Comparison of ENCODE assay signal across 17 cellular contexts in genomic region chr2:11213090-11213638, GRCh38. TPM values are rescaled to one million over a fixed set of nuclear protein-coding genes. Genes with fewer than 3 reads are reported as not detected.
DNase-seq lines count a peak whose midpoint lies in the region; ATAC-seq and TF ChIP-seq lines count a peak whose summit lies in the region.
"Had no signal": no experiment of that assay in that cellular context is flagged by ENCODE, and none has a peak within 500 bp of the region (broad histone marks: within the 10 kb centered on the region; RNA-seq: fewer than 3 reads in every experiment).

No MANE protein-coding gene starts in this region.

- H3K36me3 Mint-ChIP-seq in CD8-positive, alpha-beta T cell: peaks cover 73% of the 10 kb centered on the region

- no peak overlapping the region for H4K91ac ChIP-seq in IMR-90 (ENCODE audit: insufficient read depth, low read depth, low read length)

- no peaks in the 10 kb centered on the region for H3K79me2 ChIP-seq in mammary epithelial cell (ENCODE audit: insufficient read depth, low read length)

- peaks cover 0 to 16% of the 10 kb centered on the region in 2 experiments; a peak in 2 of 4 replicates for H3K79me1 ChIP-seq in IMR-90 (ENCODE audit: low read depth in 1 of 2, low read length in 2 of 2)

- no peak overlapping the region for H3K23ac ChIP-seq in IMR-90 (ENCODE audit: low read depth, low read length)

- no peaks in the 10 kb centered on the region for H3K4me1 ChIP-seq in CD8-positive, alpha-beta T cell (ENCODE audit: insufficient read depth, low read length)
- H3K4me1 ChIP-seq in IMR-90 (ENCODE audit: control insufficient read depth, insufficient read depth, low read length) (no peaks in the 10 kb centered on the region), mammary epithelial cell (ENCODE audit: insufficient read depth, low read length) (no peaks in the 10 kb centered on the region), vagina (no peaks in the 10 kb centered on the region)
- H3K4me1 ChIP-seq: foreskin keratinocyte had no signal

- H2BK15ac ChIP-seq in IMR-90 (ENCODE audit: low read depth, low read length): no peak overlapping the region

- H3K27ac Mint-ChIP-seq in CD8-positive, alpha-beta T cell: peak overlapping the region; percentile 12
- H3K27ac Mint-ChIP-seq: activated CD4-positive, alpha-beta T cell treated with anti-CD3 and anti-CD28 coated beads, Interleukin-2, amount 10 ng/mL, durations not matched to agents 7 days and 5 days; T-cell had no signal

- dilution Hi-C loops in IMR-90 (cut with HindIII; ENCODE audit: low sequenced_read_pairs, unreplicated experiment): no loop called here
- dilution Hi-C loops in mammary epithelial cell (cut with HindIII; ENCODE audit: low sequenced_read_pairs): no loop called here

- WGBS in IMR-90 (ENCODE audit: extremely low coverage in 2 of 2, insufficient read length in 1 of 2), 2 experiments: 87% methylated on average over 3 of the region's 5 CpGs; no CpG with 5 or more reads in 1 of the 2 experiments
- WGBS in mammary epithelial cell (ENCODE audit: low coverage, missing lambda C conversion rate): 67% methylated on average over 4 of the region's 5 CpGs

- H2BK20ac ChIP-seq in IMR-90 (ENCODE audit: low read depth, low read length): no peak overlapping the region

- H3K4me1 Mint-ChIP-seq in CD8-positive, alpha-beta T cell (ENCODE audit: low read depth): no peaks in the 10 kb centered on the region
- H3K4me1 Mint-ChIP-seq: activated CD4-positive, alpha-beta T cell treated with anti-CD3 and anti-CD28 coated beads, Interleukin-2, amount 10 ng/mL, durations not matched to agents 7 days and 5 days had no signal

- no peak overlapping the region for H4K8ac ChIP-seq in IMR-90 (ENCODE audit: low read depth in 2 of 2, low read length in 2 of 2)

- H3K27me3 ChIP-seq in CD8-positive, alpha-beta T cell (ENCODE audit: insufficient read depth, low read length): no peaks in the 10 kb centered on the region
- H3K27me3 ChIP-seq in IMR-90 (ENCODE audit: control insufficient read depth, insufficient read depth, low read length): no peaks in the 10 kb centered on the region
- H3K27me3 ChIP-seq in mammary epithelial cell (ENCODE audit: insufficient read depth, low read length): no peaks in the 10 kb centered on the region
- H3K27me3 ChIP-seq in vagina: no peaks in the 10 kb centered on the region
- no peaks in the 10 kb centered on the region for H3K27me3 ChIP-seq in H7 (ENCODE audit: control insufficient read depth, insufficient read depth, low read length)
- H3K27me3 ChIP-seq: foreskin keratinocyte had no signal

- POLR2A ChIA-PET in CD8-positive, alpha-beta T cell (lab: Charles Lee): no interaction called here
- POLR2A ChIA-PET in IMR-90 (lab: Charles Lee; ENCODE audit: unreplicated experiment): no interaction called here

- H3K56ac ChIP-seq in IMR-90 (ENCODE audit: extremely low read depth, insufficient read depth, low read length): no peak overlapping the region

- TF ChIP-seq POLR2A in IMR-90 (IDR thresholded peaks at IDR 0.05; ENCODE audit: low read depth, low read length): no peak
- no peak for TF ChIP-seq POLR2A in vagina (IDR thresholded peaks at IDR 0.05)

- no peak overlapping the region for H2BK5ac ChIP-seq in IMR-90 (ENCODE audit: low read depth, low read length, poor library complexity, severe bottlenecking)

- peaks cover 5% of the 10 kb centered on the region for H3K36me3 ChIP-seq in CD8-positive, alpha-beta T cell (ENCODE audit: insufficient read depth, low read length)
- H3K36me3 ChIP-seq in IMR-90 (ENCODE audit: control insufficient read depth, insufficient read depth, low read length): peaks cover 29% of the 10 kb centered on the region
- H3K36me3 ChIP-seq in mammary epithelial cell (ENCODE audit: insufficient read depth, low read length): peaks cover 37% of the 10 kb centered on the region
- H3K36me3 ChIP-seq in vagina: peaks cover 0 to 35% of the 10 kb centered on the region in 2 donors
- H3K36me3 ChIP-seq in H7 (replicated peaks; ENCODE audit: control insufficient read depth, insufficient read depth, low read length): peaks cover 6% of the 10 kb centered on the region

- BruUV-seq in IMR-90 (replicated peaks; lab: Mats Ljungman, UMichigan): no TSS peak
- no TSS peak for BruUV-seq in mammary epithelial cell (replicated peaks; lab: Mats Ljungman, UMichigan)

- no peak for ATAC-seq in CD8-positive, alpha-beta T cell
- no peak for ATAC-seq in IMR-90 (ENCODE audit: low read depth)
- ATAC-seq: foreskin keratinocyte, sciatic nerve, T-cell had no signal

- no peaks in the 10 kb centered on the region for H3K9me3 Mint-ChIP-seq in CD8-positive, alpha-beta T cell
- H3K9me3 Mint-ChIP-seq: activated CD4-positive, alpha-beta T cell treated with anti-CD3 and anti-CD28 coated beads, Interleukin-2, amount 10 ng/mL, durations not matched to agents 7 days and 5 days; T-cell had no signal

- peaks cover 4% of the 10 kb centered on the region for H4K20me1 ChIP-seq in IMR-90 (ENCODE audit: insufficient read depth, low read length)
- no peaks in the 10 kb centered on the region for H4K20me1 ChIP-seq in mammary epithelial cell (ENCODE audit: insufficient read depth, low read length)

- no peak overlapping the region for H2AK5ac ChIP-seq in IMR-90 (ENCODE audit: low read depth, low read length)

- H3K4me2 ChIP-seq in IMR-90 (ENCODE audit: low read depth, low read length) (no peak overlapping the region), mammary epithelial cell (ENCODE audit: insufficient read depth, low read depth, low read length) (no peak overlapping the region)

- no peak for DNase-seq in CD8-positive, alpha-beta T cell
- DNase-seq in IMR-90 (peak; percentile 61), mammary epithelial cell (peak; percentile 64), non-pigmented ciliary epithelial cell (ENCODE audit: low read depth) (peak; percentile 92), vagina (ENCODE audit: extremely low spot score in 2 of 2) (no peak), coronary artery (ENCODE audit: low spot score) (no peak), H7 (no peak), posterior cingulate gyrus (no peak)
- DNase-seq: activated CD4-positive, alpha-beta T cell treated with anti-CD3 and anti-CD28 coated beads, Interleukin-2, amount 10 ng/mL, durations not matched to agents 7 days and 5 days; activated CD8-positive, alpha-beta memory T cell treated with anti-CD3 and anti-CD28 coated beads, Interleukin-2, amount 50 U/mL, for 48 hours; activated gamma-delta T cell; AML-193; foreskin keratinocyte; NCI-H187 treated with DMSO at 0.1 percent for 48 hours; stimulated activated CD4-positive, alpha-beta T cell treated with anti-CD3 and anti-CD28 coated beads, Interleukin-1b, Interleukin-23, amount 100 ng/mL, for 48 hours; T-cell had no signal

- in situ Hi-C loops in IMR-90 (cut with MboI; ENCODE audit: low sequenced_read_pairs): no loop called here
- in situ Hi-C loops in mammary epithelial cell (cut with MboI; ENCODE audit: low sequenced_read_pairs in 2 of 2): no loop called here

- no peak overlapping the region for H4K5ac ChIP-seq in IMR-90 (ENCODE audit: low read depth, low read length)

- no peaks in the 10 kb centered on the region for H3K27me3 Mint-ChIP-seq in CD8-positive, alpha-beta T cell (ENCODE audit: low read depth)
- H3K27me3 Mint-ChIP-seq: activated CD4-positive, alpha-beta T cell treated with anti-CD3 and anti-CD28 coated beads, Interleukin-2, amount 10 ng/mL, durations not matched to agents 7 days and 5 days; T-cell had no signal

- H3K9ac ChIP-seq in IMR-90 (ENCODE audit: low read depth, low read length) (no peak overlapping the region), mammary epithelial cell (ENCODE audit: insufficient read depth, low read length) (no peak overlapping the region)

- no peak for TF ChIP-seq RAD21 in IMR-90 (IDR thresholded peaks at IDR 0.05; ENCODE audit: low read length)

- CTCF ChIA-PET in CD8-positive, alpha-beta T cell (lab: Charles Lee): no interaction called here
- CTCF ChIA-PET in IMR-90 (lab: Yijun Ruan, JAX): no interaction called here
- CTCF ChIA-PET in mammary epithelial cell (lab: Charles Lee; ENCODE audit: low non-redundant PET): no interaction called here

- H3K4me3 ChIP-seq in CD8-positive, alpha-beta T cell (ENCODE audit: low read depth, low read length): no peak overlapping the region
- H3K4me3 ChIP-seq in IMR-90 (ENCODE audit: insufficient read depth, low read depth, low read length) (no peak overlapping the region), mammary epithelial cell (replicated peaks in 1 of 3; ENCODE audit: insufficient read depth in 1 of 3, low read depth in 2 of 3, low read length in 3 of 3) (no peak overlapping the region), vagina (no peak overlapping the region), coronary artery (no peak overlapping the region), H7 (ENCODE audit: insufficient read depth, low read depth, low read length) (no peak overlapping the region)

- H2BK120ac ChIP-seq in IMR-90 (ENCODE audit: low read depth, low read length): no peak overlapping the region

- intact Hi-C loops in CD8-positive, alpha-beta T cell (cut with DNase I, micrococcal nuclease): no loop called here
- intact Hi-C loops in IMR-90 (cut with micrococcal nuclease): no loop called here
- intact Hi-C loops in mammary epithelial cell (cut with micrococcal nuclease): no loop called here
- intact Hi-C loops in vagina (cut with DNase I): no loop called here
- intact Hi-C loops in posterior cingulate gyrus (cut with DNase I): no loop called here

- no peak overlapping the region for H3K27ac ChIP-seq in CD8-positive, alpha-beta T cell (ENCODE audit: low read depth, low read length)
- H3K27ac ChIP-seq in IMR-90 (ENCODE audit: insufficient read depth, low read length) (no peak overlapping the region), mammary epithelial cell (ENCODE audit: insufficient read depth, low read depth, low read length) (no peak overlapping the region), vagina (no peak overlapping the region), coronary artery (no peak overlapping the region)
- H3K27ac ChIP-seq: foreskin keratinocyte had no signal

- no peaks in the 10 kb centered on the region for H3K9me3 ChIP-seq in CD8-positive, alpha-beta T cell (ENCODE audit: low read length)
- no peaks in the 10 kb centered on the region for H3K9me3 ChIP-seq in IMR-90 (ENCODE audit: control insufficient read depth, insufficient read depth, low read length)
- no peaks in the 10 kb centered on the region for H3K9me3 ChIP-seq in mammary epithelial cell (replicated peaks; ENCODE audit: insufficient read depth, low read length)
- H3K9me3 ChIP-seq in vagina: no peaks in the 10 kb centered on the region

- H3K18ac ChIP-seq in IMR-90 (ENCODE audit: low read depth, low read length): no peak overlapping the region

- H3K4ac ChIP-seq in IMR-90 (ENCODE audit: low read depth, low read length): no peak overlapping the region

- H3K9me1 ChIP-seq in IMR-90 (ENCODE audit: insufficient read depth, low read length): no peaks in the 10 kb centered on the region

- no peak for TF ChIP-seq CTCF in CD8-positive, alpha-beta T cell (IDR thresholded peaks at IDR 0.05)
- TF ChIP-seq CTCF in IMR-90 (conservative IDR thresholded peaks at IDR 0.05; ENCODE audit: low read depth, low read length): no peak
- no peak for TF ChIP-seq CTCF in mammary epithelial cell (conservative IDR thresholded peaks at IDR 0.05 in 1 of 2, IDR thresholded peaks at IDR 0.05 in 1 of 2; ENCODE audit: extremely low read depth in 1 of 2, insufficient read depth in 1 of 2, low read depth in 1 of 2, low read length in 2 of 2)
- TF ChIP-seq CTCF in vagina (IDR thresholded peaks at IDR 0.05): no peak
- no peak for TF ChIP-seq CTCF in coronary artery (IDR thresholded peaks at IDR 0.05)

- no peak overlapping the region for H2AK9ac ChIP-seq in IMR-90 (replicated peaks; ENCODE audit: low read depth, low read length, poor library complexity)

- H3K4me3 Mint-ChIP-seq in CD8-positive, alpha-beta T cell: no peak overlapping the region
- H3K4me3 Mint-ChIP-seq: activated CD4-positive, alpha-beta T cell treated with anti-CD3 and anti-CD28 coated beads, Interleukin-2, amount 10 ng/mL, durations not matched to agents 7 days and 5 days; T-cell had no signal

- no peak overlapping the region for H2AFZ ChIP-seq in IMR-90 (replicated peaks; ENCODE audit: low read length, poor library complexity)
- no peak overlapping the region for H2AFZ ChIP-seq in mammary epithelial cell (ENCODE audit: low read depth, low read length)

- H3K14ac ChIP-seq in IMR-90 (replicated peaks; ENCODE audit: low read depth, low read length): no peak overlapping the region

RNA-seq across cellular contexts. Expression of gene SLC66A3, which starts 57.9 kb away (rescaled TPM):
- total RNA-seq in CD8-positive, alpha-beta T cell: 1 to 10 TPM; 4.8 to 5.5 TPM
- total RNA-seq in IMR-90 (2012; rRNA removed) (18.1 and 18.9 TPM in 2 replicates), mammary epithelial cell (10 to 100 TPM; 16.1 to 23.3 TPM), vagina (59.7 TPM)
- polyA plus RNA-seq in IMR-90 (2012; rRNA removed) (25.2 and 27.0 TPM in 2 replicates), mammary epithelial cell (18.5 TPM)
- 11.2 and 30.6 TPM in 2 replicates for polyA plus RNA-seq in IMR-90 (2012; cell fraction: cytosol; rRNA removed)
- 14.2 and 15.3 TPM in 2 replicates for polyA plus RNA-seq in IMR-90 (2012; cell fraction: nucleus; rRNA removed; ENCODE audit: low replicate concordance)
- 11.6 TPM for polyA minus RNA-seq in mammary epithelial cell
- 16.1 and 21.1 TPM in 2 replicates for total RNA-seq in H7 (2014; rRNA removed; shearing (Covaris generic))

Comparison
In these comparisons a context has a peak if more than half of its experiments do, and no peak if none do; other contexts are left out.
1. DNase-seq: peak in IMR-90 (single experiment), mammary epithelial cell (single experiment) and non-pigmented ciliary epithelial cell (single experiment); none in CD8-positive, alpha-beta T cell (0 of 7), vagina (0 of 2), coronary artery (single experiment), H7 (single experiment) and posterior cingulate gyrus (0 of 10).